2 cellular contexts compared by ENCODE assay signal in the genomic region with DNA sequence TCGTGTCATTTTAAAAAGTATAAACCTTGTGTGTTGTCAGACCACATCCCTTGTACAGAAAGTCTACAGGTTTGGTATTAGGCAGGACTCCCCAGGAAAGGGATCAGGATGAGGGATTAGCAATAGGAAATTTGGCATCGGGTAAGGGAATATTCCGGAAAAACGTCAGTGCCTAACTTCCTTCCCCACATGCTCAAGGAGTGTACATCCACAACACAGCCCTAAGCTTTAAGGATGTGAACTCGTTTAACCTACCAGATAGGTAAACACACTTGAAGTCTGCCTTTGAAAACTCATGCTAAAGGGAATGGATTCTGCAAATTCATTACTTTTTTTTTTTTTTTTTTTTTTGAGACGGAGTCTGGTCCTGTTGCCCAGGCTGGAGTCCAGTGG.
A peak's percentile ranks its signal among the peaks of the same experiment; 100 is the strongest.
TF ChIP-seq lines count a peak whose summit lies in the region.

No MANE protein-coding gene starts in this region.

TF ChIP-seq in IMR-90, 13 proteins besides CTCF, POLR2A, EP300 and RAD21:
- TF ChIP-seq RFX5 (IDR thresholded peaks at IDR 0.05; ENCODE audit: low read depth, low read length) (no peak), SMC3 (IDR thresholded peaks at IDR 0.05; ENCODE audit: low read depth, low read length) (no peak), FOS (IDR thresholded peaks at IDR 0.05; ENCODE audit: low read depth, low read length) (no peak), MXI1 (IDR thresholded peaks at IDR 0.05; ENCODE audit: borderline replicate concordance, low read depth, low read length) (no peak), RCOR1 (IDR thresholded peaks at IDR 0.05; ENCODE audit: insufficient replicate concordance, low read length) (no peak), BHLHE40 (IDR thresholded peaks at IDR 0.05; ENCODE audit: low read depth, low read length) (no peak), MAZ (IDR thresholded peaks at IDR 0.05; ENCODE audit: borderline replicate concordance, low read depth, low read length) (no peak), MAFK (IDR thresholded peaks at IDR 0.05; ENCODE audit: low read depth, low read length) (no peak), CHD1 (IDR thresholded peaks at IDR 0.05; ENCODE audit: low read depth, low read length) (no peak), CEBPB (IDR thresholded peaks at IDR 0.05; ENCODE audit: low read depth, low read length) (no peak), NFE2L2 (IDR thresholded peaks at IDR 0.05; ENCODE audit: low read depth, low read length) (no peak)
- TF ChIP-seq, protein P1, sequence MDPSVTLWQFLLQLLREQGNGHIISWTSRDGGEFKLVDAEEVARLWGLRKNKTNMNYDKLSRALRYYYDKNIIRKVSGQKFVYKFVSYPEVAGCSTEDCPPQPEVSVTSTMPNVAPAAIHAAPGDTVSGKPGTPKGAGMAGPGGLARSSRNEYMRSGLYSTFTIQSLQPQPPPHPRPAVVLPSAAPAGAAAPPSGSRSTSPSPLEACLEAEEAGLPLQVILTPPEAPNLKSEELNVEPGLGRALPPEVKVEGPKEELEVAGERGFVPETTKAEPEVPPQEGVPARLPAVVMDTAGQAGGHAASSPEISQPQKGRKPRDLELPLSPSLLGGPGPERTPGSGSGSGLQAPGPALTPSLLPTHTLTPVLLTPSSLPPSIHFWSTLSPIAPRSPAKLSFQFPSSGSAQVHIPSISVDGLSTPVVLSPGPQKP (IDR thresholded peaks at IDR 0.05; ENCODE audit: borderline replicate concordance, low read depth, low read length), result no peak
- TF ChIP-seq, protein P2, sequence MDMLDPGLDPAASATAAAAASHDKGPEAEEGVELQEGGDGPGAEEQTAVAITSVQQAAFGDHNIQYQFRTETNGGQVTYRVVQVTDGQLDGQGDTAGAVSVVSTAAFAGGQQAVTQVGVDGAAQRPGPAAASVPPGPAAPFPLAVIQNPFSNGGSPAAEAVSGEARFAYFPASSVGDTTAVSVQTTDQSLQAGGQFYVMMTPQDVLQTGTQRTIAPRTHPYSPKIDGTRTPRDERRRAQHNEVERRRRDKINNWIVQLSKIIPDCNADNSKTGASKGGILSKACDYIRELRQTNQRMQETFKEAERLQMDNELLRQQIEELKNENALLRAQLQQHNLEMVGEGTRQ (IDR thresholded peaks at IDR 0.05; ENCODE audit: low read depth, low read length), result no peak

TF ChIP-seq in endothelial cell of umbilical vein, 7 proteins besides CTCF, POLR2A, EP300 and RAD21:
- peak; percentile 81 for TF ChIP-seq JUN (IDR thresholded peaks at IDR 0.05; ENCODE audit: borderline replicate concordance, insufficient read depth, insufficient read length, low read depth)
- TF ChIP-seq POLR2AphosphoS5 (IDR thresholded peaks at IDR 0.05; ENCODE audit: insufficient read depth, low read depth, low read length), result peak; percentile 76
- TF ChIP-seq EZH2 (IDR thresholded peaks at IDR 0.05; ENCODE audit: borderline replicate concordance, low read depth, low read length, severe bottlenecking), result no peak
- peak; percentile 31 for TF ChIP-seq GATA2 (IDR thresholded peaks at IDR 0.05; ENCODE audit: insufficient read depth, insufficient read length, low read depth, low read length)
- peak; percentile 28 for TF ChIP-seq MYC (IDR thresholded peaks at IDR 0.05; ENCODE audit: low read depth, low read length)
- TF ChIP-seq, protein P3, sequence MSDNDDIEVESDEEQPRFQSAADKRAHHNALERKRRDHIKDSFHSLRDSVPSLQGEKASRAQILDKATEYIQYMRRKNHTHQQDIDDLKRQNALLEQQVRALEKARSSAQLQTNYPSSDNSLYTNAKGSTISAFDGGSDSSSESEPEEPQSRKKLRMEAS (IDR thresholded peaks at IDR 0.05; ENCODE audit: insufficient read depth, insufficient read length), result no peak
- TF ChIP-seq FOS (IDR thresholded peaks at IDR 0.05; ENCODE audit: borderline replicate concordance, insufficient read depth, low read length), result peak; percentile 62
